In the genomic region with DNA sequence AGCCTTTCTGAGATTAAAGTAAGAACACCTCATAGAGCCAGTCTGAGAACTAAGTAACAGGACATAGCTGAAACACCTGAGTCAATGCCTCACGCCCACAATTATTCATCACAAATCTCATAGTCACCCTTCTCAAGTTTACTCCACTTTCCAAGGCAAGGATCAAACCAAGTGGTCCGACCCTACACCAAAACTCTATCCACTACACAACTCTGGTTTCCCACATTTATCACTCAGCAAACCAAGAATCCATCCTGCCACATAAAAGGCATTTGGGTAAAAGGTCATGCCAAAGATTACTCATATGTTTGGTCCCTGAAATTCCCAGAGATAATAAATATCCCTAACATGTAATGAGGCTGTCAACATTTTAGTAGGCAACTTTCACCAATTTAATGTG, we compare ENCODE assay signal across 28 cellular contexts.
DNase-seq lines count a peak whose midpoint lies in the region; ATAC-seq and TF ChIP-seq lines count a peak whose summit lies in the region.
"Had no signal": no experiment of that assay in that cellular context is flagged by ENCODE, and none has a peak within 500 bp of the region (broad histone marks: within the 10 kb centered on the region; RNA-seq: fewer than 3 reads in every experiment).

No MANE protein-coding gene starts in this region.

- no peak for TF ChIP-seq CTCF in transverse colon (IDR thresholded peaks at IDR 0.05)

- peak in 1 of 2 donors; percentile 2 for DNase-seq in activated T-cell treated with anti-CD3 and anti-CD28 coated beads, Interleukin-2, amount 50 U/mL, for 72 hours
- DNase-seq in activated T-cell treated with anti-CD3 and anti-CD28 coated beads, Interleukin-2, amount 50 U/mL, for 48 hours = no peak
- DNase-seq in NCI-H226 (peak; percentile 51), kidney tubule cell (ENCODE audit: low spot score) (peak; percentile 10), transverse colon (no peak), iPS-NIHi11 (ENCODE audit: low spot score) (no peak), NCI-H2171 treated with DMSO at 0.1 percent for 48 hours (lab: John Stamatoyannopoulos, UW) (no peak), GOT3 (lab: John Stamatoyannopoulos, UW) (no peak)
- DNase-seq: activated CD4-positive, CD25-positive, alpha-beta regulatory T cell treated with anti-CD3 and anti-CD28 coated beads, Interleukin-2, amount 50 U/mL, for 72 hours; activated effector memory CD4-positive, alpha-beta T cell treated with Interleukin-2 at 50 U/mL for 16 hours; amniotic stem cell; DMS 273 treated with DMSO at 0.1 percent for 48 hours; erythroblast; gastrocnemius medialis; GF-D8; hypothalamus; islet precursor cell; lower lobe of right lung; NCI-H1930; NCI-H446 treated with DMSO at 0.1 percent for 48 hours; NK-92 treated with Interleukin-12 subunit alpha and Interleukin-12 subunit beta, amount 100 ng/mL, for 24 hours; nucleus accumbens; Peyer's patch; SK-N-SH had no signal

- no peak overlapping the region for H3K4me3 ChIP-seq in transverse colon
- H3K4me3 ChIP-seq: gastrocnemius medialis, lower lobe of right lung, Peyer's patch, right atrium auricular region, uterus had no signal

- H3K4me1 ChIP-seq in transverse colon = no peaks in the 10 kb centered on the region
- H3K4me1 ChIP-seq: gastrocnemius medialis, lower lobe of right lung, Peyer's patch, right atrium auricular region, uterus had no signal

- H3K27me3 Mint-ChIP-seq in activated T-cell treated with anti-CD3 and anti-CD28 coated beads, Interleukin-2, amount 50 U/mL, for 72 hours (ENCODE audit: low read depth) = no peaks in the 10 kb centered on the region

- TF ChIP-seq EP300 in transverse colon (IDR thresholded peaks at IDR 0.05; ENCODE audit: low read depth) = no peak

- no peaks in the 10 kb centered on the region for H3K27me3 ChIP-seq in transverse colon
- H3K27me3 ChIP-seq: gastrocnemius medialis, Peyer's patch, right atrium auricular region, uterus had no signal

- peak overlapping the region in 3 of 4 donors; percentile 6 to 57 (median 57) for H3K27ac ChIP-seq in transverse colon
- H3K27ac ChIP-seq: gastrocnemius medialis, KMS-11, lower lobe of right lung, Peyer's patch, right atrium auricular region had no signal

- TF ChIP-seq POLR2A in transverse colon (IDR thresholded peaks at IDR 0.05) = no peak

- no peaks in the 10 kb centered on the region for H3K36me3 Mint-ChIP-seq in activated T-cell treated with anti-CD3 and anti-CD28 coated beads, Interleukin-2, amount 50 U/mL, for 72 hours (ENCODE audit: insufficient read depth in 2 of 2)
- H3K36me3 Mint-ChIP-seq: CD14-positive monocyte had no signal

- in situ Hi-C loops in transverse colon (cut with MboI; ENCODE audit: low pct_ligation_motif_present in 1 of 4, low pct_unique_long_range_greater_than_20kb in 1 of 4, low sequenced_read_pairs in 3 of 4) = no loop called here

- H3K4me1 Mint-ChIP-seq in activated T-cell treated with anti-CD3 and anti-CD28 coated beads, Interleukin-2, amount 50 U/mL, for 72 hours (ENCODE audit: low read depth) = peaks cover 24% of the 10 kb centered on the region

- H3K27ac Mint-ChIP-seq in activated T-cell treated with anti-CD3 and anti-CD28 coated beads, Interleukin-2, amount 50 U/mL, for 72 hours = no peak overlapping the region

- no peaks in the 10 kb centered on the region for H3K9me3 ChIP-seq in transverse colon
- H3K9me3 ChIP-seq: gastrocnemius medialis, lower lobe of right lung, Peyer's patch, right atrium auricular region, SK-N-SH, uterus had no signal

- no peaks in the 10 kb centered on the region for H3K36me3 ChIP-seq in transverse colon
- H3K36me3 ChIP-seq: gastrocnemius medialis, lower lobe of right lung, Peyer's patch, right atrium auricular region, uterus had no signal

- 67 to 71% methylated on average over 1 to 2 of the region's 2 CpGs for WGBS in transverse colon (ENCODE audit: low coverage in 1 of 2), 2 donors

- H3K9me3 Mint-ChIP-seq in activated T-cell treated with anti-CD3 and anti-CD28 coated beads, Interleukin-2, amount 50 U/mL, for 72 hours = no peaks in the 10 kb centered on the region

- intact Hi-C loops in transverse colon (cut with DNase I; ENCODE audit: low total_unique reads) = no loop called here

- H3K4me3 Mint-ChIP-seq in activated T-cell treated with anti-CD3 and anti-CD28 coated beads, Interleukin-2, amount 50 U/mL, for 72 hours = no peak overlapping the region
- H3K4me3 Mint-ChIP-seq: CD14-positive monocyte had no signal

- ATAC-seq in activated T-cell treated with anti-CD3 and anti-CD28 coated beads, Interleukin-2, amount 50 U/mL, for 72 hours (replicated peaks in 1 of 2) = peak; percentile 72 to 78
- ATAC-seq: gastrocnemius medialis, lower lobe of right lung had no signal

Comparison
In these comparisons a context has a peak if more than half of its experiments do, and no peak if none do; other contexts are left out.
1. DNase-seq: peak in NCI-H226 (single experiment) and kidney tubule cell (single experiment); none in activated T-cell treated with anti-CD3 and anti-CD28 coated beads, Interleukin-2, amount 50 U/mL, for 48 hours (0 of 2), transverse colon (single experiment), iPS-NIHi11 (single experiment), NCI-H2171 treated with DMSO at 0.1 percent for 48 hours (single experiment) and GOT3 (single experiment).